In genomic region chr20:60262967-60263603, GRCh38 we compare ENCODE assay signal across 8 cellular contexts.
DNase-seq lines count a peak whose midpoint lies in the region; ATAC-seq and TF ChIP-seq lines count a peak whose summit lies in the region.

No MANE protein-coding gene starts in this region.

- DNase-seq in RPMI7951 (ENCODE audit: low read depth) (peak; percentile 25), kidney tubule cell (ENCODE audit: low spot score) (peak; percentile 43), cerebellar nuclear complex (lab: John Stamatoyannopoulos, UW) (no peak)
- DNase-seq in activated effector memory CD4-positive, alpha-beta T cell treated with anti-CD3 and anti-CD28 coated beads, Interleukin-2, amount 50 U/mL, for 16 hours = peak; percentile 84
- peak; percentile 16 for DNase-seq in stimulated activated CD8-positive, alpha-beta memory T cell treated with anti-CD3 and anti-CD28 coated beads, Interleukin-4, amount 100 ng/mL, for 4 hours (ENCODE audit: low read depth in 2 of 2, low spot score in 1 of 2)

- TF ChIP-seq CTCF in 22Rv1 (IDR thresholded peaks at IDR 0.05) = peak; percentile 85

- H3K27ac ChIP-seq in 22Rv1 = no peak overlapping the region

- peak; percentile 41 for ATAC-seq in GM18867 (IDR thresholded peaks at IDR 0.05; ENCODE audit: unreplicated experiment)
- no peak for ATAC-seq in HG02763 (IDR thresholded peaks at IDR 0.05; ENCODE audit: unreplicated experiment)

Comparison
In these comparisons a context has a peak if more than half of its experiments do, and no peak if none do; other contexts are left out.
1. DNase-seq: peak in RPMI7951 (single experiment), activated effector memory CD4-positive, alpha-beta T cell treated with anti-CD3 and anti-CD28 coated beads, Interleukin-2, amount 50 U/mL, for 16 hours (single experiment), kidney tubule cell (single experiment) and stimulated activated CD8-positive, alpha-beta memory T cell treated with anti-CD3 and anti-CD28 coated beads, Interleukin-4, amount 100 ng/mL, for 4 hours (2 of 2); none in cerebellar nuclear complex (0 of 2).